11 cellular contexts compared by ENCODE assay signal in the genomic region with DNA sequence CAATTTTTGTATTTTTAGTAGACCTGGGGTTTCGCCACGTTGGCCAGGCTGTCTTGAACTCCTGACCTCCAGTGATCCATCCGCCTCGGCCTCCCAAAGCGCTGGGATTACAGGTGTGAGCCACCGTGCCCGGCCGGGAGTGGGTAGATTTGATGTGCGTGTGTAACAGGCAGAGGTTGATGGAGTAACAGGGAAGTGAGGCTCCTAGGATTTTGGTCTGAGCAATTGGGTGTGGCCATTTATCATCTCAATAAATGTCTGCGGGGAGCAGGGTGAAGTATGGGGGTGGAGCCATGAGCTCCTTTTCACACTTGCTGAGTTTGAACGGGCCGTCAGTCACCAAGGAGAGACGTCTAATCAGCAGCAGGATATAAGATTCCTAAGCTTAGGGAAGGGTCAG. TPM values are rescaled to one million over a fixed set of nuclear protein-coding genes. Genes with fewer than 3 reads are reported as not detected.
A peak's percentile ranks its signal among the peaks of the same experiment; 100 is the strongest.
DNase-seq lines count a peak whose midpoint lies in the region; ATAC-seq, FAIRE-seq and TF ChIP-seq lines count a peak whose summit lies in the region.
"Had no signal": no experiment of that assay in that cellular context is flagged by ENCODE, and none has a peak within 500 bp of the region (broad histone marks: within the 10 kb centered on the region; RNA-seq: fewer than 3 reads in every experiment).

No MANE protein-coding gene starts in this region.

- H3K36me3 ChIP-seq in HepG2 (replicated peaks in 1 of 2; ENCODE audit: control insufficient read depth in 1 of 2, insufficient read depth in 2 of 2, low read length in 2 of 2) (peaks cover 5 to 21% of the 10 kb centered on the region in 2 experiments; a peak in 3 of 5 replicates), right lobe of liver (peaks cover 0 to 10% (median 3%) of the 10 kb centered on the region in 4 donors), iPS-15b (ENCODE audit: control insufficient read depth, insufficient read depth, low read length) (peaks cover 3% of the 10 kb centered on the region), thyroid gland (peaks cover 0 to 3% of the 10 kb centered on the region in 2 donors)

- H3K27ac ChIP-seq in HepG2 (ENCODE audit: extremely low read length, insufficient read depth, low read length) (peak overlapping the region; percentile 95), right lobe of liver (no peak overlapping the region), thyroid gland (no peak overlapping the region)

- no peaks in the 10 kb centered on the region for H4K20me1 ChIP-seq in HepG2 (ENCODE audit: insufficient read depth, low read length)

- peak overlapping the region; percentile 86 for H3K4me2 ChIP-seq in HepG2 (ENCODE audit: low read depth, low read length)

- peak overlapping the region; percentile 71 to 89 (median 84) for H3K4me3 ChIP-seq in HepG2 (replicated peaks in 1 of 3; ENCODE audit: insufficient read depth in 1 of 3, low read depth in 2 of 3, low read length in 3 of 3)
- H3K4me3 ChIP-seq in right lobe of liver, result no peak overlapping the region
- peak overlapping the region; percentile 89 for H3K4me3 ChIP-seq in iPS-15b (ENCODE audit: low read depth, low read length)
- H3K4me3 ChIP-seq in thyroid gland (replicated peaks in 1 of 3), result no peak overlapping the region

- no peak for TF ChIP-seq RAD21 in HepG2 (CRISPR knock-in tag; IDR thresholded peaks at IDR 0.05)

- CTCF ChIA-PET in HepG2 (lab: Yijun Ruan, JAX; ENCODE audit: low intra/inter-chr PET ratio, low total read pairs), result no interaction called here
- CTCF ChIA-PET in activated CD4-positive, alpha-beta memory T cell treated with anti-CD3 and anti-CD28 coated beads for 36 hours (lab: Charles Lee), result interaction anchor here (1.3 kb wide), 1 partner anchor 233 kb away, joined by 4 read pairs; no protein-coding TSS in a partner anchor

- H3K4me3 Mint-ChIP-seq in activated CD4-positive, alpha-beta memory T cell treated with anti-CD3 and anti-CD28 coated beads for 36 hours, result peak overlapping the region; percentile 92

- H3K36me3 Mint-ChIP-seq in activated CD4-positive, alpha-beta memory T cell treated with anti-CD3 and anti-CD28 coated beads for 36 hours, result peaks cover 15% of the 10 kb centered on the region

- peaks cover 78% of the 10 kb centered on the region for H3K4me1 ChIP-seq in HepG2 (ENCODE audit: insufficient read depth, low read length)
- H3K4me1 ChIP-seq in right lobe of liver, result peaks cover 0 to 22% (median 7%) of the 10 kb centered on the region in 4 donors
- H3K4me1 ChIP-seq in iPS-15b (ENCODE audit: control insufficient read depth, insufficient read depth, low read length), result no peaks in the 10 kb centered on the region
- peaks cover 11 to 12% of the 10 kb centered on the region in 2 donors for H3K4me1 ChIP-seq in thyroid gland

- intact Hi-C loops in HepG2 (cut with micrococcal nuclease; ENCODE audit: unreplicated experiment), result no loop called here
- intact Hi-C loops in right lobe of liver (cut with DNase I), result no loop called here
- intact Hi-C loops in activated CD4-positive, alpha-beta memory T cell treated with anti-CD3 and anti-CD28 coated beads for 36 hours (cut with micrococcal nuclease), result loop anchor here (2.0 to 5.0 kb wide), 2 partner anchors 48 to 58 kb away; partner anchors contain the start of gene SLC2A6
- intact Hi-C loops in thyroid gland (cut with DNase I), result no loop called here

- no peak for TF ChIP-seq CTCF in HepG2 (CRISPR knock-in tag; IDR thresholded peaks at IDR 0.05)
- no peak for TF ChIP-seq CTCF in right lobe of liver (IDR thresholded peaks at IDR 0.05)
- no peak for TF ChIP-seq CTCF in thyroid gland (IDR thresholded peaks at IDR 0.05)

- in situ Hi-C loops in HepG2 (cut with HindIII; ENCODE audit: extremely low pct_ligation_motif_present, low pct_unique_long_range_greater_than_20kb), result no loop called here

- H3K27me3 Mint-ChIP-seq in activated CD4-positive, alpha-beta memory T cell treated with anti-CD3 and anti-CD28 coated beads for 36 hours, result no peaks in the 10 kb centered on the region

- no TSS peak for BruUV-seq in HepG2 (replicated peaks; lab: Mats Ljungman, UMichigan)

- ATAC-seq in HepG2 (no peak), right lobe of liver (no peak)

- no peak overlapping the region for H2AFZ ChIP-seq in HepG2 (ENCODE audit: low read length)

- TF ChIP-seq EP300 in HepG2 (IDR thresholded peaks at IDR 0.05; ENCODE audit: low read depth in 2 of 2, low read length in 2 of 2) (no peak), HepG2 (CRISPR knock-in tag; IDR thresholded peaks at IDR 0.05; ENCODE audit: borderline replicate concordance) (no peak)

- H3K27ac Mint-ChIP-seq in activated CD4-positive, alpha-beta memory T cell treated with anti-CD3 and anti-CD28 coated beads for 36 hours, result peak overlapping the region; percentile 88

- H3K79me2 ChIP-seq in HepG2 (ENCODE audit: insufficient read depth, low read length), result peaks cover 30% of the 10 kb centered on the region

- TF ChIP-seq POLR2A in HepG2 (IDR thresholded peaks at IDR 0.05; ENCODE audit: insufficient read depth in 1 of 2, low read depth in 2 of 2, low read length in 2 of 2), result no peak
- no peak for TF ChIP-seq POLR2A in right lobe of liver (IDR thresholded peaks at IDR 0.05)
- TF ChIP-seq POLR2A in thyroid gland (IDR thresholded peaks at IDR 0.05), result no peak

- 38% methylated on average over 13 of the region's 13 CpGs for WGBS in HepG2 (ENCODE audit: low lambda C conversion rate)
- 70% methylated on average over 13 of the region's 13 CpGs for WGBS in right lobe of liver (ENCODE audit: insufficient coverage, low coverage, low lambda C conversion rate, missing lambda C conversion rate)
- 76 to 82% methylated on average over 13 of the region's 13 CpGs for WGBS in thyroid gland, 2 donors

- H3K4me1 Mint-ChIP-seq in activated CD4-positive, alpha-beta memory T cell treated with anti-CD3 and anti-CD28 coated beads for 36 hours (ENCODE audit: low read depth), result peaks cover 58% of the 10 kb centered on the region

- H3K9me3 Mint-ChIP-seq in activated CD4-positive, alpha-beta memory T cell treated with anti-CD3 and anti-CD28 coated beads for 36 hours, result no peaks in the 10 kb centered on the region

- no peaks in the 10 kb centered on the region; a peak in 1 of 5 replicates for H3K27me3 ChIP-seq in HepG2 (ENCODE audit: control insufficient read depth in 1 of 2, insufficient read depth in 2 of 2, low read length in 2 of 2)
- H3K27me3 ChIP-seq in right lobe of liver, result no peaks in the 10 kb centered on the region
- H3K27me3 ChIP-seq in iPS-15b (ENCODE audit: control insufficient read depth, insufficient read depth, low read length), result no peaks in the 10 kb centered on the region
- no peaks in the 10 kb centered on the region for H3K27me3 ChIP-seq in thyroid gland

- DNase-seq in HepG2 (ENCODE audit: low spot score) (no peak), right lobe of liver (no peak), MV-4-11 (lab: John Stamatoyannopoulos, UW) (no peak), thyroid gland (no peak), superior temporal gyrus (ENCODE audit: extremely low spot score) (no peak), putamen (ENCODE audit: low spot score) (no peak)
- no peak for DNase-seq in activated CD4-positive, alpha-beta memory T cell treated with anti-CD3 and anti-CD28 coated beads for 36 hours
- DNase-seq: activated CD4-positive, CD25-positive, alpha-beta regulatory T cell treated with anti-CD3 and anti-CD28 coated beads, Interleukin-2, amount 50 U/mL, for 72 hours; midbrain; NCI-H446 had no signal

- H3K9me3 ChIP-seq in HepG2 (ENCODE audit: low read length) (no peaks in the 10 kb centered on the region), right lobe of liver (no peaks in the 10 kb centered on the region), iPS-15b (ENCODE audit: control insufficient read depth, insufficient read depth, low read length) (no peaks in the 10 kb centered on the region), thyroid gland (no peaks in the 10 kb centered on the region)

- POLR2A ChIA-PET in HepG2 (lab: Yijun Ruan, JAX), result interaction anchor here (1.3 to 2.9 kb wide), 4 partner anchors 30 to 71 kb away, joined by 4 to 19 read pairs (median 4); partner anchors contain the start of genes CACFD1, MED22, RPL7A and SLC2A6
- POLR2A ChIA-PET in activated CD4-positive, alpha-beta memory T cell treated with anti-CD3 and anti-CD28 coated beads for 36 hours (lab: Charles Lee), result interaction anchor here (1.0 kb wide), 1 partner anchor 388 kb away, joined by 3 read pairs; the partner anchor contains the start of gene GTF3C5

- FAIRE-seq in HepG2 (lab: Jason Lieb, UNC), result no peak

- H3K9ac ChIP-seq in HepG2 (ENCODE audit: insufficient read depth, low read depth, low read length) (peak overlapping the region; percentile 88), iPS-15b (ENCODE audit: low read depth, low read length) (no peak overlapping the region)

RNA-seq across cellular contexts. Expression of gene REXO4, which starts 1.2 kb away (rescaled TPM):
- total RNA-seq in HepG2 (2016; rRNA removed; fragmentation: Illumina TruSeq; extraction: Trizol) (30.4 and 32.9 TPM in 2 replicates), right lobe of liver (10 to 100 TPM in 5 of 6 experiments, 1 to 10 TPM in 1; 9.5 to 19.9 (median 12.0) TPM), thyroid gland (10 to 100 TPM; 16.0 to 21.9 (median 19.0) TPM)
- total RNA-seq in HepG2 (2016; cell fraction: cytosol; rRNA removed; fragmentation: Illumina TruSeq; extraction: Trizol; ENCODE audit: low read depth), result 13.1 and 13.7 TPM in 2 replicates
- 30.5 and 30.8 TPM in 2 replicates for total RNA-seq in HepG2 (2016; cell fraction: insoluble cytoplasmic fraction; rRNA removed; fragmentation: Illumina TruSeq; extraction: Trizol)
- 26.1 and 26.5 TPM in 2 replicates for total RNA-seq in HepG2 (2016; cell fraction: membrane; rRNA removed; fragmentation: Illumina TruSeq; extraction: Trizol)
- total RNA-seq in HepG2 (2016; cell fraction: nucleus; rRNA removed; fragmentation: Illumina TruSeq; extraction: Trizol), result 13.7 and 15.5 TPM in 2 replicates
- 18.5 and 20.2 TPM in 2 replicates for polyA plus RNA-seq in HepG2 (2011; rRNA removed)
- polyA plus RNA-seq in HepG2 (2011; cell fraction: cytosol; rRNA removed), result 20.6 and 24.2 TPM in 2 replicates
- 13.1 and 13.9 TPM in 2 replicates for polyA plus RNA-seq in HepG2 (2011; cell fraction: nucleus; rRNA removed)
- 18.4 and 20.8 TPM in 2 replicates for polyA plus RNA-seq in HepG2 (2012)
- 13.2 and 14.9 TPM in 2 replicates for polyA plus RNA-seq in HepG2 (2016; cell fraction: cytosol; fragmentation: Illumina TruSeq; extraction: Trizol; ENCODE audit: low read depth)
- 40.1 and 41.2 TPM in 2 replicates for polyA plus RNA-seq in HepG2 (2016; cell fraction: insoluble cytoplasmic fraction; fragmentation: Illumina TruSeq; extraction: Trizol; ENCODE audit: low read depth)
- polyA plus RNA-seq in HepG2 (2016; cell fraction: membrane; fragmentation: Illumina TruSeq; extraction: Trizol; ENCODE audit: low read depth), result 23.2 and 24.3 TPM in 2 replicates
- polyA plus RNA-seq in HepG2 (2016; cell fraction: nucleus; fragmentation: Illumina TruSeq; extraction: Trizol; ENCODE audit: insufficient read depth, low read depth), result 25.0 and 27.5 TPM in 2 replicates
- polyA minus RNA-seq in HepG2 (2011; rRNA and poly(A)+ RNA removed; ENCODE audit: low replicate concordance), result 29.1 and 46.3 TPM in 2 replicates
- 14.4 and 15.3 TPM in 2 replicates for polyA minus RNA-seq in HepG2 (2011; cell fraction: cytosol; rRNA and poly(A)+ RNA removed)
- polyA minus RNA-seq in HepG2 (2011; cell fraction: nucleus; rRNA and poly(A)+ RNA removed), result 16.2 TPM in 2 replicates
- 10 to 100 TPM; 24.2 to 26.3 TPM for total RNA-seq in activated CD4-positive, alpha-beta memory T cell treated with anti-CD3 and anti-CD28 coated beads for 36 hours

RNA-seq across cellular contexts. Expression of gene ADAMTS13, which starts 3.2 kb away (rescaled TPM):
- total RNA-seq in HepG2 (2016; rRNA removed; fragmentation: Illumina TruSeq; extraction: Trizol) (0.69 and 0.91 TPM in 2 replicates), right lobe of liver (10 to 100 TPM in 3 of 6 experiments, 1 to 10 TPM in 3; 8.1 to 27.7 (median 11.3) TPM), thyroid gland (1 to 10 TPM; 1.5 to 2.8 (median 2.0) TPM)
- total RNA-seq in HepG2 (2016; cell fraction: cytosol; rRNA removed; fragmentation: Illumina TruSeq; extraction: Trizol; ENCODE audit: low read depth), result 0.26 and 0.30 TPM in 2 replicates
- 0.22 and 0.91 TPM in 2 replicates for total RNA-seq in HepG2 (2016; cell fraction: insoluble cytoplasmic fraction; rRNA removed; fragmentation: Illumina TruSeq; extraction: Trizol)
- total RNA-seq in HepG2 (2016; cell fraction: membrane; rRNA removed; fragmentation: Illumina TruSeq; extraction: Trizol), result 0.21 and 0.37 TPM in 2 replicates
- 0.78 and 1.4 TPM in 2 replicates for total RNA-seq in HepG2 (2016; cell fraction: nucleus; rRNA removed; fragmentation: Illumina TruSeq; extraction: Trizol)
- 4.5 and 5.0 TPM in 2 replicates for polyA plus RNA-seq in HepG2 (2011; rRNA removed)
- 1.2 and 2.2 TPM in 2 replicates for polyA plus RNA-seq in HepG2 (2011; cell fraction: cytosol; rRNA removed)
- 35.9 and 63.7 TPM in 2 replicates for polyA plus RNA-seq in HepG2 (2011; cell fraction: nucleus; rRNA removed)
- 1.4 and 2.0 TPM in 2 replicates for polyA plus RNA-seq in HepG2 (2012)
- 0.12 and 0.16 TPM in 2 replicates for polyA plus RNA-seq in HepG2 (2016; cell fraction: cytosol; fragmentation: Illumina TruSeq; extraction: Trizol; ENCODE audit: low read depth)
- 0.48 and 0.73 TPM in 2 replicates for polyA plus RNA-seq in HepG2 (2016; cell fraction: insoluble cytoplasmic fraction; fragmentation: Illumina TruSeq; extraction: Trizol; ENCODE audit: low read depth)
- polyA plus RNA-seq in HepG2 (2016; cell fraction: membrane; fragmentation: Illumina TruSeq; extraction: Trizol; ENCODE audit: low read depth), result 0.14 and 0.23 TPM in 2 replicates
- polyA plus RNA-seq in HepG2 (2016; cell fraction: nucleus; fragmentation: Illumina TruSeq; extraction: Trizol; ENCODE audit: insufficient read depth, low read depth), result 4.6 TPM in 2 replicates
- polyA minus RNA-seq in HepG2 (2011; rRNA and poly(A)+ RNA removed; ENCODE audit: low replicate concordance), result 0.75 and 1.4 TPM in 2 replicates
- 0.30 and 0.62 TPM in 2 replicates for polyA minus RNA-seq in HepG2 (2011; cell fraction: cytosol; rRNA and poly(A)+ RNA removed)
- 2.4 and 3.1 TPM in 2 replicates for polyA minus RNA-seq in HepG2 (2011; cell fraction: nucleus; rRNA and poly(A)+ RNA removed)
- total RNA-seq in activated CD4-positive, alpha-beta memory T cell treated with anti-CD3 and anti-CD28 coated beads for 36 hours, result 1 to 10 TPM; 2.4 to 2.6 TPM

RNA-seq across cellular contexts. Expression of gene CACFD1, which starts 40.8 kb away (rescaled TPM):
- total RNA-seq in HepG2 (2016; rRNA removed; fragmentation: Illumina TruSeq; extraction: Trizol) (8.2 and 13.8 TPM in 2 replicates), right lobe of liver (10 to 100 TPM; 23.5 to 39.8 (median 32.9) TPM), thyroid gland (10 to 100 TPM; 21.4 to 36.7 (median 33.5) TPM)
- 3.2 and 3.9 TPM in 2 replicates for total RNA-seq in HepG2 (2016; cell fraction: cytosol; rRNA removed; fragmentation: Illumina TruSeq; extraction: Trizol; ENCODE audit: low read depth)
- 7.9 and 15.6 TPM in 2 replicates for total RNA-seq in HepG2 (2016; cell fraction: insoluble cytoplasmic fraction; rRNA removed; fragmentation: Illumina TruSeq; extraction: Trizol)
- total RNA-seq in HepG2 (2016; cell fraction: membrane; rRNA removed; fragmentation: Illumina TruSeq; extraction: Trizol), result 10.0 and 11.4 TPM in 2 replicates
- total RNA-seq in HepG2 (2016; cell fraction: nucleus; rRNA removed; fragmentation: Illumina TruSeq; extraction: Trizol), result 12.1 and 14.4 TPM in 2 replicates
- 14.6 and 21.3 TPM in 2 replicates for polyA plus RNA-seq in HepG2 (2011; rRNA removed)
- 13.1 and 15.4 TPM in 2 replicates for polyA plus RNA-seq in HepG2 (2011; cell fraction: cytosol; rRNA removed)
- 33.2 and 35.5 TPM in 2 replicates for polyA plus RNA-seq in HepG2 (2011; cell fraction: nucleus; rRNA removed)
- 12.0 and 17.4 TPM in 2 replicates for polyA plus RNA-seq in HepG2 (2012)
- 3.2 and 4.4 TPM in 2 replicates for polyA plus RNA-seq in HepG2 (2016; cell fraction: cytosol; fragmentation: Illumina TruSeq; extraction: Trizol; ENCODE audit: low read depth)
- polyA plus RNA-seq in HepG2 (2016; cell fraction: insoluble cytoplasmic fraction; fragmentation: Illumina TruSeq; extraction: Trizol; ENCODE audit: low read depth), result 8.6 and 9.0 TPM in 2 replicates
- 8.8 and 9.3 TPM in 2 replicates for polyA plus RNA-seq in HepG2 (2016; cell fraction: membrane; fragmentation: Illumina TruSeq; extraction: Trizol; ENCODE audit: low read depth)
- 20.0 and 22.0 TPM in 2 replicates for polyA plus RNA-seq in HepG2 (2016; cell fraction: nucleus; fragmentation: Illumina TruSeq; extraction: Trizol; ENCODE audit: insufficient read depth, low read depth)
- polyA minus RNA-seq in HepG2 (2011; rRNA and poly(A)+ RNA removed; ENCODE audit: low replicate concordance), result 8.1 and 55.0 TPM in 2 replicates
- 7.1 and 8.0 TPM in 2 replicates for polyA minus RNA-seq in HepG2 (2011; cell fraction: cytosol; rRNA and poly(A)+ RNA removed)
- polyA minus RNA-seq in HepG2 (2011; cell fraction: nucleus; rRNA and poly(A)+ RNA removed), result 25.4 and 28.7 TPM in 2 replicates
- 1 to 10 TPM; 1.1 to 1.2 TPM for total RNA-seq in activated CD4-positive, alpha-beta memory T cell treated with anti-CD3 and anti-CD28 coated beads for 36 hours

RNA-seq across cellular contexts. Expression of gene STKLD1, which starts 42.8 kb away (rescaled TPM):
- total RNA-seq in HepG2 (2016; rRNA removed; fragmentation: Illumina TruSeq; extraction: Trizol), result 1.1 and 2.2 TPM in 2 replicates
- total RNA-seq in HepG2 (2016; cell fraction: cytosol; rRNA removed; fragmentation: Illumina TruSeq; extraction: Trizol; ENCODE audit: low read depth), result 3.2 and 4.6 TPM in 2 replicates
- total RNA-seq in HepG2 (2016; cell fraction: insoluble cytoplasmic fraction; rRNA removed; fragmentation: Illumina TruSeq; extraction: Trizol), result 1.6 TPM in 2 replicates
- total RNA-seq in HepG2 (2016; cell fraction: membrane; rRNA removed; fragmentation: Illumina TruSeq; extraction: Trizol), result 3.7 and 4.8 TPM in 2 replicates
- 0.53 and 0.75 TPM in 2 replicates for total RNA-seq in HepG2 (2016; cell fraction: nucleus; rRNA removed; fragmentation: Illumina TruSeq; extraction: Trizol)
- 1.5 and 3.8 TPM in 2 replicates for polyA plus RNA-seq in HepG2 (2011; rRNA removed)
- 2.0 and 2.7 TPM in 2 replicates for polyA plus RNA-seq in HepG2 (2011; cell fraction: cytosol; rRNA removed)
- polyA plus RNA-seq in HepG2 (2011; cell fraction: nucleus; rRNA removed), result 0.87 and 3.7 TPM in 2 replicates
- 3.1 and 4.8 TPM in 2 replicates for polyA plus RNA-seq in HepG2 (2012)
- polyA plus RNA-seq in HepG2 (2016; cell fraction: cytosol; fragmentation: Illumina TruSeq; extraction: Trizol; ENCODE audit: low read depth), result 4.2 and 4.8 TPM in 2 replicates
- 1.5 and 2.2 TPM in 2 replicates for polyA plus RNA-seq in HepG2 (2016; cell fraction: insoluble cytoplasmic fraction; fragmentation: Illumina TruSeq; extraction: Trizol; ENCODE audit: low read depth)
- 3.8 and 5.3 TPM in 2 replicates for polyA plus RNA-seq in HepG2 (2016; cell fraction: membrane; fragmentation: Illumina TruSeq; extraction: Trizol; ENCODE audit: low read depth)
- 1.2 and 2.1 TPM in 2 replicates for polyA plus RNA-seq in HepG2 (2016; cell fraction: nucleus; fragmentation: Illumina TruSeq; extraction: Trizol; ENCODE audit: insufficient read depth, low read depth)
- polyA minus RNA-seq in HepG2 (2011; rRNA and poly(A)+ RNA removed; ENCODE audit: low replicate concordance), result 0.56 and 1.5 TPM in 2 replicates
- 0.59 TPM in 1 of 2 replicates, not detected in the other for polyA minus RNA-seq in HepG2 (2011; cell fraction: cytosol; rRNA and poly(A)+ RNA removed)
- polyA minus RNA-seq in HepG2 (2011; cell fraction: nucleus; rRNA and poly(A)+ RNA removed), result 0.77 and 1.1 TPM in 2 replicates
- 1 to 10 TPM in 2 of 6 experiments, under 1 TPM in 3, not detected in 1; 0.43 to 2.6 (median 0.81) TPM for total RNA-seq in right lobe of liver
- total RNA-seq in activated CD4-positive, alpha-beta memory T cell treated with anti-CD3 and anti-CD28 coated beads for 36 hours, result under 1 TPM; 0.69 to 0.90 TPM
- total RNA-seq in thyroid gland, result 1 to 10 TPM in 2 of 4 donors, not detected in 2; 1.6 to 2.2 TPM

RNA-seq across cellular contexts. Expression of gene SURF4, which starts 43.1 kb away (rescaled TPM):
- total RNA-seq in HepG2 (2016; rRNA removed; fragmentation: Illumina TruSeq; extraction: Trizol), result 135 and 265 TPM in 2 replicates
- total RNA-seq in HepG2 (2016; cell fraction: cytosol; rRNA removed; fragmentation: Illumina TruSeq; extraction: Trizol; ENCODE audit: low read depth), result 32.2 and 32.9 TPM in 2 replicates
- total RNA-seq in HepG2 (2016; cell fraction: insoluble cytoplasmic fraction; rRNA removed; fragmentation: Illumina TruSeq; extraction: Trizol), result 115 and 269 TPM in 2 replicates
- total RNA-seq in HepG2 (2016; cell fraction: membrane; rRNA removed; fragmentation: Illumina TruSeq; extraction: Trizol), result 110 and 114 TPM in 2 replicates
- total RNA-seq in HepG2 (2016; cell fraction: nucleus; rRNA removed; fragmentation: Illumina TruSeq; extraction: Trizol), result 228 and 275 TPM in 2 replicates
- 220 and 224 TPM in 2 replicates for polyA plus RNA-seq in HepG2 (2011; rRNA removed)
- polyA plus RNA-seq in HepG2 (2011; cell fraction: cytosol; rRNA removed), result 264 and 277 TPM in 2 replicates
- 180 and 191 TPM in 2 replicates for polyA plus RNA-seq in HepG2 (2011; cell fraction: nucleus; rRNA removed)
- 188 and 224 TPM in 2 replicates for polyA plus RNA-seq in HepG2 (2012)
- 32.1 and 37.0 TPM in 2 replicates for polyA plus RNA-seq in HepG2 (2016; cell fraction: cytosol; fragmentation: Illumina TruSeq; extraction: Trizol; ENCODE audit: low read depth)
- polyA plus RNA-seq in HepG2 (2016; cell fraction: insoluble cytoplasmic fraction; fragmentation: Illumina TruSeq; extraction: Trizol; ENCODE audit: low read depth), result 124 and 145 TPM in 2 replicates
- 76.2 and 78.0 TPM in 2 replicates for polyA plus RNA-seq in HepG2 (2016; cell fraction: membrane; fragmentation: Illumina TruSeq; extraction: Trizol; ENCODE audit: low read depth)
- 397 and 400 TPM in 2 replicates for polyA plus RNA-seq in HepG2 (2016; cell fraction: nucleus; fragmentation: Illumina TruSeq; extraction: Trizol; ENCODE audit: insufficient read depth, low read depth)
- 375 and 710 TPM in 2 replicates for polyA minus RNA-seq in HepG2 (2011; rRNA and poly(A)+ RNA removed; ENCODE audit: low replicate concordance)
- 173 and 200 TPM in 2 replicates for polyA minus RNA-seq in HepG2 (2011; cell fraction: cytosol; rRNA and poly(A)+ RNA removed)
- 72.5 and 84.8 TPM in 2 replicates for polyA minus RNA-seq in HepG2 (2011; cell fraction: nucleus; rRNA and poly(A)+ RNA removed)
- total RNA-seq in right lobe of liver, result 100 to 1,000 TPM; 181 to 243 (median 213) TPM
- 100 to 1,000 TPM; 358 to 368 TPM for total RNA-seq in activated CD4-positive, alpha-beta memory T cell treated with anti-CD3 and anti-CD28 coated beads for 36 hours
- total RNA-seq in thyroid gland, result 100 to 1,000 TPM; 165 to 253 (median 226) TPM

Comparison
In these comparisons a context has a peak if more than half of its experiments do, and no peak if none do; other contexts are left out.
1. H3K4me3 ChIP-seq: peak in HepG2 (3 of 3) and iPS-15b (single experiment); none in right lobe of liver (0 of 3) and thyroid gland (0 of 3).